Comparison of ENCODE assay signal across 32 cellular contexts in genomic region chr20:63420359-63421093, GRCh38. TPM values are rescaled to one million over a fixed set of nuclear protein-coding genes. Genes with fewer than 3 reads are reported as not detected.
"Had no signal": no experiment of that assay in that cellular context is flagged by ENCODE, and none has a peak within 500 bp of the region (broad histone marks: within the 10 kb centered on the region; RNA-seq: fewer than 3 reads in every experiment).

No MANE protein-coding gene starts in this region.

- H3K27ac Mint-ChIP-seq: mesothelial cell of epicardium; natural killer cell; stimulated activated effector memory CD8-positive, alpha-beta T cell treated with anti-CD3 and anti-CD28 coated beads, Interleukin-12 subunit alpha, Interleukin-12 subunit beta, amount 100 ng/mL, for 72 hours; stimulated activated naive CD8-positive, alpha-beta T cell treated with anti-CD3 and anti-CD28 coated beads, Interleukin-15, Interleukin-2, amounts not matched to agents 100 ng/mL and 50 ng/mL, for 24 hours had no signal

- H3K27me3 Mint-ChIP-seq: stimulated activated naive CD8-positive, alpha-beta T cell treated with anti-CD3 and anti-CD28 coated beads, Interleukin-15, Interleukin-2, amounts not matched to agents 100 ng/mL and 50 ng/mL, for 24 hours had no signal

- H3K27me3 ChIP-seq: pancreas, uterus had no signal

- H3K4me3 ChIP-seq: left ventricle myocardium inferior, lung, pancreas, prostate gland, sigmoid colon, spleen, suprapubic skin, thoracic aorta, tibial artery, uterus had no signal

- H3K36me3 Mint-ChIP-seq: mesothelial cell of epicardium; naive B cell; natural killer cell; stimulated activated effector memory CD8-positive, alpha-beta T cell treated with anti-CD3 and anti-CD28 coated beads, Interleukin-12 subunit alpha, Interleukin-12 subunit beta, amount 100 ng/mL, for 72 hours had no signal

- H3K4me3 Mint-ChIP-seq: mesothelial cell of epicardium; naive B cell; natural killer cell; stimulated activated effector memory CD8-positive, alpha-beta T cell treated with anti-CD3 and anti-CD28 coated beads, Interleukin-12 subunit alpha, Interleukin-12 subunit beta, amount 100 ng/mL, for 72 hours; stimulated activated naive CD8-positive, alpha-beta T cell treated with anti-CD3 and anti-CD28 coated beads, Interleukin-15, Interleukin-2, amounts not matched to agents 100 ng/mL and 50 ng/mL, for 24 hours had no signal

- H3K36me3 ChIP-seq: left ventricle myocardium inferior, pancreas, prostate gland, sigmoid colon, spleen, suprapubic skin, thoracic aorta, tibial artery, uterus had no signal

- DNase-seq: hypothalamus; islet precursor cell; left ventricle myocardium inferior; mesendoderm; naive B cell; natural killer cell; nucleus accumbens; pancreas; posterior cingulate gyrus; retina; right cardiac atrium; sigmoid colon; small intestine; spleen; stimulated activated CD4-positive, alpha-beta T cell treated with anti-CD3 and anti-CD28 coated beads, Interleukin-4, amount 100 ng/mL, for 24 hours; stimulated activated naive CD4-positive, alpha-beta T cell; tibial artery; trophoblast cell; uterus had no signal

- ATAC-seq: natural killer cell; pancreas; right cardiac atrium; stimulated activated effector memory CD8-positive, alpha-beta T cell treated with anti-CD3 and anti-CD28 coated beads, Interleukin-12 subunit alpha, Interleukin-12 subunit beta, amount 100 ng/mL, for 72 hours had no signal

- H3K4me1 Mint-ChIP-seq: mesothelial cell of epicardium; naive B cell; natural killer cell; stimulated activated effector memory CD8-positive, alpha-beta T cell treated with anti-CD3 and anti-CD28 coated beads, Interleukin-12 subunit alpha, Interleukin-12 subunit beta, amount 100 ng/mL, for 72 hours had no signal

- H3K9me3 Mint-ChIP-seq: mesothelial cell of epicardium; natural killer cell; stimulated activated effector memory CD8-positive, alpha-beta T cell treated with anti-CD3 and anti-CD28 coated beads, Interleukin-12 subunit alpha, Interleukin-12 subunit beta, amount 100 ng/mL, for 72 hours; stimulated activated naive CD8-positive, alpha-beta T cell treated with anti-CD3 and anti-CD28 coated beads, Interleukin-15, Interleukin-2, amounts not matched to agents 100 ng/mL and 50 ng/mL, for 24 hours had no signal

- H3K4me1 ChIP-seq: left ventricle myocardium inferior, pancreas, prostate gland, sigmoid colon, spleen, suprapubic skin, tibial artery, uterus had no signal

- H3K9me3 ChIP-seq: left ventricle myocardium inferior, pancreas, prostate gland, sigmoid colon, spleen, suprapubic skin, thoracic aorta, uterus had no signal

- H3K27ac ChIP-seq: left ventricle myocardium inferior, pancreas, prostate gland, sigmoid colon, spleen, suprapubic skin, thoracic aorta, tibial artery, uterus had no signal

RNA-seq across cellular contexts. Expression of gene KCNQ2, which starts 51.9 kb away (rescaled TPM):
- total RNA-seq: lower leg skin, natural killer cell, subcutaneous adipose tissue, thoracic aorta, ureter had no signal

RNA-seq across cellular contexts. Expression of gene CHRNA4, which starts 59.4 kb away (rescaled TPM):
- total RNA-seq: kidney epithelial cell, mononuclear cell, natural killer cell, osteoblast, subcutaneous adipose tissue, suprapubic skin, thoracic aorta, ureter had no signal
